ENCODE assay signal across 1 cellular context in the genomic region with DNA sequence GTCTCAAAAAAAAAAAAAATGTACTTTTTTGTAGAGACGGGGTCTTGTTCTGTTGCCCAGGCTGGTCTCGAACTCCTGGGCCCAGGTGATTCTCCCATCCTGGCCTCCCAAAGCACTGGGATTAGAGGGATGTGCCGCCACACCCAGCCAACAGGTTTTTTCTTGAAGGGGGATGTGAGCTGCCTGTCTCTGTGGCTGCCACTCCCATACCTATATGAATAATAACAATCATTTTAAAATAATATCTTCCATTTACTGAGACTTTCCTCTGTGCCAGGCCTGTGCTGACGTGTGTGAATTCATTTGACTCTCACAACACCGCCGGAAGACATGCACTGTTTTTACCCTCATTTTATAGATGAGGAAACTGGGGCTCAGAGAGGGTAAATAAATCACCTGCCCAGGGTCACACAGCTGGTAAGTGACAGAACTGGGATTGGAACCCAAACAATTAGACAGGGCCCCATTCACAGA.
TF ChIP-seq lines count a peak whose summit lies in the region.

No MANE protein-coding gene starts in this region.

TF ChIP-seq in SK-N-SH, 30 proteins besides CTCF, POLR2A, EP300 and RAD21 (continued from another document):
- TF ChIP-seq TAF1 (IDR thresholded peaks at IDR 0.05; ENCODE audit: borderline replicate concordance, low read depth, low read length) (no peak), SMC3 (IDR thresholded peaks at IDR 0.05; ENCODE audit: low read depth, low read length) (no peak), FOXM1 (IDR thresholded peaks at IDR 0.05; ENCODE audit: low read depth) (no peak), MEF2A (IDR thresholded peaks at IDR 0.05; ENCODE audit: borderline replicate concordance, low read depth) (no peak), RFX5 (IDR thresholded peaks at IDR 0.05; ENCODE audit: low read length) (no peak), RCOR1 (IDR thresholded peaks at IDR 0.05; ENCODE audit: low read length) (no peak), JUND (IDR thresholded peaks at IDR 0.05) (no peak), FOSL2 (IDR thresholded peaks at IDR 0.05; ENCODE audit: borderline replicate concordance, low read depth) (no peak), ELF1 (IDR thresholded peaks at IDR 0.05) (no peak), NRF1 (IDR thresholded peaks at IDR 0.05; ENCODE audit: low read depth, low read length) (no peak), EZH2phosphoT487 (IDR thresholded peaks at IDR 0.05; ENCODE audit: borderline replicate concordance, low read depth) (no peak), RXRA (IDR thresholded peaks at IDR 0.05; ENCODE audit: borderline replicate concordance, low read depth) (no peak)
